In the genomic region with DNA sequence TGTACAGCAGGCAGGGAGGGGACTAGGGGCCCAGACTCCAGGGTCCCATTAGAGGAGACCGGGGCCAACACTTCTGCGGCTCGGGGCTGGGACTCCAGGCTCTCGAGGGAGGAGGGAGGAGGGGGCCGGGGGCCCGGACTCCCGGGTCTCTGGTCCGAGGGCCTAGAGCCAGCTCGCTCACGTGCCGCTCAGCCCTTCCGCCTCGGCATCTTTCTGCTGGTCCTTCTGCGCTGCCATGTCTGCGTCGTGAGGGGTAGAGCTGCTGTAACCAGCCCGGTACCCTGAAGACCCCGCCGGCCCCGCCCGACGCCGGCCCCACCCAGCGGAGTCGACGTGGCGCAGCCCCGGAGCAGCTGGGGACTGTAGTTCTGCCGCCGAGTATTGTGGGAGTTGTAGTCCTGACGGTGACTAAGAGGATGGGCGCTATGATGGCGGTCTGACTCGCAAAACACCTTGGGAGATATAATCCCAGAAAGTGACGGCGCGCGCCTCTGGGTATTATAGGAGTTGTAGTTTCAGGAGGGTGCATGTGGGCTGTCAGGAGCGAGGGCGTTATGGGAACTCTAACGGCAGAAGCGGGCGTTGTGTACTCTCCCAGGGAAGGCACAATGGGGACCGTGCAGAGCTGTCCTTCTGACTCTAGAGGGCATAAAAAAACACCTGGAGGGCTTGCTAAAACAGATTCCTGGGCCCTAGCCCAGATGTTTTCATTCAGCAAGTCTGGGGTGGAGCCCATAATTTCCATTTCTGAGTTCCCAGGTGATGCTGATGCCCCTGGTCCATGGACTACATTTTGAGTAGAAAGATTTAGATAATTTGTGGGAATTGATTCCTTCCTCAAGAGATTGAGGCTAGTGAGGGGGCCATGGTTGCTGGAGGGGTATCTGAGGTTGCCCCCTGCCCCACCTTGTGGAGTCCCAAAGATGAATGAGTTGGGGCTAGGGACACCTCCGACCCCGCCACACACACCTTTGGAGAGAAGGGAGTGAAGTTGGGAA, we compare ENCODE assay signal across 8 cellular contexts. TPM values are rescaled to one million over a fixed set of nuclear protein-coding genes. Genes with fewer than 3 reads are reported as not detected.
A peak's percentile ranks its signal among the peaks of the same experiment; 100 is the strongest.
DNase-seq lines count a peak whose midpoint lies in the region; TF ChIP-seq lines count a peak whose summit lies in the region.

A gene with protein sequence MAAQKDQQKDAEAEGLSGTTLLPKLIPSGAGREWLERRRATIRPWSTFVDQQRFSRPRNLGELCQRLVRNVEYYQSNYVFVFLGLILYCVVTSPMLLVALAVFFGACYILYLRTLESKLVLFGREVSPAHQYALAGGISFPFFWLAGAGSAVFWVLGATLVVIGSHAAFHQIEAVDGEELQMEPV (minus strand): TSS at position 266 of the 998 bp plus-strand sequence. CDS start 29 bp downstream, at position 237.

- POLR2A ChIA-PET in SK-N-SH (lab: Yijun Ruan, JAX): interaction anchor here (1.0 to 2.3 kb wide), 3 partner anchors 34 to 100 kb away, joined by 4 to 14 read pairs (median 10); a partner anchor contains a TSS

- 0 out of 2 replicates have a peak, but pooled peaks cover 4% of the 10 kb centered on the region for H4K20me1 ChIP-seq in SK-N-SH (ENCODE audit: insufficient read depth)

- TF ChIP-seq CTCF in HFF-Myc (IDR thresholded peaks at IDR 0.05; ENCODE audit: low read depth, low read length, missing control alignments) (no peak), SK-N-SH (IDR thresholded peaks at IDR 0.05) (peak; percentile 34)

- no peaks in the 10 kb centered on the region for H3K9me2 ChIP-seq in SK-N-SH

- H3K4me3 ChIP-seq in HFF-Myc (replicated peaks; ENCODE audit: low read depth, low read length) (peak within 1 kb of the TSS; percentile 93), SK-N-SH (ENCODE audit: low read depth in 2 of 2, low read length in 1 of 2) (peak within 1 kb of the TSS; percentile 77 to 89)

- no peaks in the 10 kb centered on the region for H3F3A ChIP-seq in SK-N-SH (replicated peaks; ENCODE audit: insufficient read depth)

- H3K4me1 ChIP-seq in SK-N-SH (ENCODE audit: control insufficient read depth in 1 of 2, insufficient read depth in 2 of 2, low read depth in 1 of 2, low read length in 1 of 2): peaks cover 6 to 10% of the 10 kb centered on the region in 2 experiments; a peak in 2 of 4 replicates

- H3K79me2 ChIP-seq in SK-N-SH (ENCODE audit: insufficient read depth): no peaks in the 10 kb centered on the region

- peak within 1 kb of the TSS; percentile 90 for H2AFZ ChIP-seq in SK-N-SH (ENCODE audit: low read depth)

- no peaks in the 10 kb centered on the region for H3K9me3 ChIP-seq in SK-N-SH

- CTCF ChIA-PET in SK-N-SH (lab: Yijun Ruan, JAX): interaction anchor here (0.7 to 4.0 kb wide), 13 partner anchors 16 to 99 kb away, joined by 3 to 38 read pairs (median 3); a partner anchor contains a TSS

- DNase-seq in GM04504 (ENCODE audit: low read depth): peak; percentile 79
- peak; percentile 79 for DNase-seq in HFF-Myc (ENCODE audit: extremely low read depth, low read depth)
- peak; percentile 74 for DNase-seq in NCI-H1048 (lab: John Stamatoyannopoulos, UW)
- DNase-seq in SK-N-SH: peak; percentile 95
- DNase-seq in activated naive CD4-positive, alpha-beta T cell treated with anti-CD3 and anti-CD28 coated beads, Interleukin-2, amount 50 U/mL, for 16 hours: peak; percentile 90
- peak; percentile 91 for DNase-seq in globus pallidus (ENCODE audit: low spot score)
- peak; percentile 88 for DNase-seq in occipital lobe (lab: John Stamatoyannopoulos, UW)

- H3K36me3 ChIP-seq in SK-N-SH (replicated peaks in 1 of 2; ENCODE audit: control insufficient read depth in 1 of 2, insufficient read depth in 2 of 2, low read length in 1 of 2): peaks cover 0 to 11% of the 10 kb centered on the region in 2 experiments

- peak within 1 kb of the TSS; percentile 100 for H3K4me2 ChIP-seq in SK-N-SH

- peak within 1 kb of the TSS; percentile 96 for H3K9ac ChIP-seq in SK-N-SH

- 6% methylated on average over 40 of the region's 46 CpGs for WGBS in SK-N-SH (ENCODE audit: low lambda C conversion rate)

- TF ChIP-seq EP300 in SK-N-SH (IDR thresholded peaks at IDR 0.05; ENCODE audit: borderline replicate concordance in 1 of 2, low read depth in 1 of 2, low read length in 1 of 2): no peak

- TF ChIP-seq RAD21 in SK-N-SH (IDR thresholded peaks at IDR 0.05; ENCODE audit: low read length): no peak; the same call in 1 of the 2 replicates

- H3K27me3 ChIP-seq in SK-N-SH (ENCODE audit: insufficient read depth): no peaks in the 10 kb centered on the region

- H3K27ac ChIP-seq in SK-N-SH (ENCODE audit: low read depth in 2 of 2, low read length in 1 of 2) (peak within 1 kb of the TSS; percentile 75 to 82), temporal lobe (ENCODE audit: low read depth, low read length) (peak within 1 kb of the TSS; percentile 72)

TF ChIP-seq in SK-N-SH, 30 proteins besides CTCF, POLR2A, EP300 and RAD21 (continues in another document):
- TF ChIP-seq TEAD4 (IDR thresholded peaks at IDR 0.05; ENCODE audit: borderline replicate concordance, insufficient read depth) (no peak), TCF12 (IDR thresholded peaks at IDR 0.05) (peak; percentile 17; the same call in 1 of the 2 replicates), JUND (IDR thresholded peaks at IDR 0.05) (no peak), NRF1 (IDR thresholded peaks at IDR 0.05; ENCODE audit: low read depth, low read length) (0 out of 2 replicates have a peak, but pooled peaks have one; percentile 23), GATA2 (CRISPR knock-in tag; IDR thresholded peaks at IDR 0.05) (no peak), SIN3A (IDR thresholded peaks at IDR 0.05; ENCODE audit: borderline replicate concordance, low read depth, low read length) (peak; percentile 23; the same call in 1 of the 2 replicates), RXRA (IDR thresholded peaks at IDR 0.05; ENCODE audit: borderline replicate concordance, low read depth) (no peak), SMC3 (IDR thresholded peaks at IDR 0.05; ENCODE audit: low read depth, low read length) (no peak), POLR2AphosphoS5 (IDR thresholded peaks at IDR 0.05; ENCODE audit: low read depth, low read length) (peak; percentile 72; the same call in 1 of the 2 replicates), CHD2 (IDR thresholded peaks at IDR 0.05; ENCODE audit: low read length, partially characterized antibody) (peak; percentile 90), YY1 (IDR thresholded peaks at IDR 0.05; ENCODE audit: low read depth) (peak; percentile 90), FOSL2 (IDR thresholded peaks at IDR 0.05; ENCODE audit: borderline replicate concordance, low read depth) (no peak), NFIC (IDR thresholded peaks at IDR 0.05; ENCODE audit: borderline replicate concordance) (no peak)
- TF ChIP-seq, protein P1, sequence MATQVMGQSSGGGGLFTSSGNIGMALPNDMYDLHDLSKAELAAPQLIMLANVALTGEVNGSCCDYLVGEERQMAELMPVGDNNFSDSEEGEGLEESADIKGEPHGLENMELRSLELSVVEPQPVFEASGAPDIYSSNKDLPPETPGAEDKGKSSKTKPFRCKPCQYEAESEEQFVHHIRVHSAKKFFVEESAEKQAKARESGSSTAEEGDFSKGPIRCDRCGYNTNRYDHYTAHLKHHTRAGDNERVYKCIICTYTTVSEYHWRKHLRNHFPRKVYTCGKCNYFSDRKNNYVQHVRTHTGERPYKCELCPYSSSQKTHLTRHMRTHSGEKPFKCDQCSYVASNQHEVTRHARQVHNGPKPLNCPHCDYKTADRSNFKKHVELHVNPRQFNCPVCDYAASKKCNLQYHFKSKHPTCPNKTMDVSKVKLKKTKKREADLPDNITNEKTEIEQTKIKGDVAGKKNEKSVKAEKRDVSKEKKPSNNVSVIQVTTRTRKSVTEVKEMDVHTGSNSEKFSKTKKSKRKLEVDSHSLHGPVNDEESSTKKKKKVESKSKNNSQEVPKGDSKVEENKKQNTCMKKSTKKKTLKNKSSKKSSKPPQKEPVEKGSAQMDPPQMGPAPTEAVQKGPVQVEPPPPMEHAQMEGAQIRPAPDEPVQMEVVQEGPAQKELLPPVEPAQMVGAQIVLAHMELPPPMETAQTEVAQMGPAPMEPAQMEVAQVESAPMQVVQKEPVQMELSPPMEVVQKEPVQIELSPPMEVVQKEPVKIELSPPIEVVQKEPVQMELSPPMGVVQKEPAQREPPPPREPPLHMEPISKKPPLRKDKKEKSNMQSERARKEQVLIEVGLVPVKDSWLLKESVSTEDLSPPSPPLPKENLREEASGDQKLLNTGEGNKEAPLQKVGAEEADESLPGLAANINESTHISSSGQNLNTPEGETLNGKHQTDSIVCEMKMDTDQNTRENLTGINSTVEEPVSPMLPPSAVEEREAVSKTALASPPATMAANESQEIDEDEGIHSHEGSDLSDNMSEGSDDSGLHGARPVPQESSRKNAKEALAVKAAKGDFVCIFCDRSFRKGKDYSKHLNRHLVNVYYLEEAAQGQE (IDR thresholded peaks at IDR 0.05; ENCODE audit: low read depth, low read length): no peak
- TF ChIP-seq, protein P2, sequence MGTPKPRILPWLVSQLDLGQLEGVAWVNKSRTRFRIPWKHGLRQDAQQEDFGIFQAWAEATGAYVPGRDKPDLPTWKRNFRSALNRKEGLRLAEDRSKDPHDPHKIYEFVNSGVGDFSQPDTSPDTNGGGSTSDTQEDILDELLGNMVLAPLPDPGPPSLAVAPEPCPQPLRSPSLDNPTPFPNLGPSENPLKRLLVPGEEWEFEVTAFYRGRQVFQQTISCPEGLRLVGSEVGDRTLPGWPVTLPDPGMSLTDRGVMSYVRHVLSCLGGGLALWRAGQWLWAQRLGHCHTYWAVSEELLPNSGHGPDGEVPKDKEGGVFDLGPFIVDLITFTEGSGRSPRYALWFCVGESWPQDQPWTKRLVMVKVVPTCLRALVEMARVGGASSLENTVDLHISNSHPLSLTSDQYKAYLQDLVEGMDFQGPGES (IDR thresholded peaks at IDR 0.05; ENCODE audit: low read depth, low read length): no peak
- TF ChIP-seq, protein P3, sequence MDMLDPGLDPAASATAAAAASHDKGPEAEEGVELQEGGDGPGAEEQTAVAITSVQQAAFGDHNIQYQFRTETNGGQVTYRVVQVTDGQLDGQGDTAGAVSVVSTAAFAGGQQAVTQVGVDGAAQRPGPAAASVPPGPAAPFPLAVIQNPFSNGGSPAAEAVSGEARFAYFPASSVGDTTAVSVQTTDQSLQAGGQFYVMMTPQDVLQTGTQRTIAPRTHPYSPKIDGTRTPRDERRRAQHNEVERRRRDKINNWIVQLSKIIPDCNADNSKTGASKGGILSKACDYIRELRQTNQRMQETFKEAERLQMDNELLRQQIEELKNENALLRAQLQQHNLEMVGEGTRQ (IDR thresholded peaks at IDR 0.05; ENCODE audit: borderline replicate concordance, low read depth, low read length): no peak

RNA-seq across cellular contexts. Expression of the gene that starts here (rescaled TPM):
- 252 and 287 TPM in 2 replicates for polyA plus RNA-seq in SK-N-SH (2012; rRNA removed)
- polyA plus RNA-seq in SK-N-SH (2012; cell fraction: cytosol; rRNA removed): 141 and 200 TPM in 2 replicates
- 193 and 241 TPM in 2 replicates for polyA plus RNA-seq in SK-N-SH (2012; cell fraction: nucleus; rRNA removed)
- total RNA-seq in occipital lobe (69.3 TPM), temporal lobe (63.2 TPM)

Comparison
In these comparisons a context has a peak if more than half of its experiments do, and no peak if none do; other contexts are left out.
1. Peak in every context shown above with its lines: DNase-seq, H3K4me3 ChIP-seq and H3K27ac ChIP-seq.